ENCODE assay signal across 1 cellular context in the genomic region with DNA sequence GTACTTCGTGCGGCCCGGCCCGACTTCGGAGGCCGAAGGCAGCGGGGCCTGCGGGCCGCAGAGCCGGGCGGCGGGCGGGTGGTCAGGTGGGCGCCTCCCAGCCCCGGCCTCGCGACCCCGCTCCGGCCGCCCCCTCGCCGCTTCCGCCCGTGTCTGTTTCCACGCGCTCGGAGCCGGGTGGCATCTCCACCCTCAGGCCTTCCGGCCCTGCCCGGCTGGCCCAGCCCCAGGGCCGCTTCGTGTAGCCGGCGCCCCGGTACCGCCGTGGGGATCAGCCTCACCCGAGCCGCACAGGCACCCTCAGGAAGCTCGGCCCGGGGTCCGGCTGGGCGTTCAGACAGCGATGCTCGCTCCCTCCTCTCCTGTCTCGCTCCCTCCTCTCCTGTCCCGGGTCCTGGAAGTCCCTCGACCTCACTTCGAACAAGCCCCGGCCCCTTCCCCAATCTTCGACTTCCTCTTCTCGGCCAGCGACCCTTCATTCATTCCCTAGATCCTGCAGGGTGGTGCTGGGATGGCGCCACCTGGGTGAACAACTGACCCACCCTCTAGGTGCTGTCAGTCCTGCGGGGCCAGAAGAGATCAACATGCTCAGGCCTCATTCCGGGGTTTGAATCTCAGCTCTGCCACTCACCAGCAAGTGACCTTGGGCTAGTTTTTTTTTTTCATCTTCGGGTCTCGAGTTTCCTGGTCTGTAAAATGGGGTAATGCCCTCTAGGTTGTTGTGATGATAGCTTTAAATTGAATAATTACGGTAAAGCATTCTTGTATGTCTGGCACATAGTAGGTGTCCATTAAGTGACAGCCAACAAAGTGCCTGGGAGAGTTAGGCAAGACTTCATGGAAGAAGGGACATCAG.
TF ChIP-seq lines count a peak whose summit lies in the region.

No MANE protein-coding gene starts in this region.

TF ChIP-seq in HepG2, 621 proteins besides CTCF, POLR2A, EP300 and RAD21 (continued from another document and continues in another):
- no peak for TF ChIP-seq ZNF569 (CRISPR knock-in tag; IDR thresholded peaks at IDR 0.05; ENCODE audit: borderline replicate concordance)
- TF ChIP-seq ZNF570 (CRISPR knock-in tag; IDR thresholded peaks at IDR 0.05; ENCODE audit: borderline replicate concordance), result no peak
- TF ChIP-seq, protein P1, sequence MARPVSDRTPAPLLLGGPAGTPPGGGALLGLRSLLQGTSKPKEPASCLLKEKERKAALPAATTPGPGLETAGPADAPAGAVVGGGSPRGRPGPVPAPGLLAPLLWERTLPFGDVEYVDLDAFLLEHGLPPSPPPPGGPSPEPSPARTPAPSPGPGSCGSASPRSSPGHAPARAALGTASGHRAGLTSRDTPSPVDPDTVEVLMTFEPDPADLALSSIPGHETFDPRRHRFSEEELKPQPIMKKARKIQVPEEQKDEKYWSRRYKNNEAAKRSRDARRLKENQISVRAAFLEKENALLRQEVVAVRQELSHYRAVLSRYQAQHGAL (CRISPR knock-in tag; IDR thresholded peaks at IDR 0.05; ENCODE audit: not compliant biosample characterization), result peak; percentile 79
- 0 out of 2 replicates have a peak, but pooled peaks have one; percentile 50 for TF ChIP-seq MEIS1 (CRISPR knock-in tag; IDR thresholded peaks at IDR 0.05; ENCODE audit: borderline replicate concordance)
- peak; percentile 83; the same call in 1 of the 2 replicates for TF ChIP-seq ZNF34 (CRISPR knock-in tag; IDR thresholded peaks at IDR 0.05; ENCODE audit: borderline replicate concordance)
- no peak for TF ChIP-seq JARID2 (CRISPR knock-in tag; IDR thresholded peaks at IDR 0.05; ENCODE audit: insufficient replicate concordance)
- no peak for TF ChIP-seq MZF1 (CRISPR knock-in tag; IDR thresholded peaks at IDR 0.05; ENCODE audit: borderline replicate concordance)
- peak; percentile 26; the same call in 1 of the 2 replicates for TF ChIP-seq KAT7 (CRISPR knock-in tag; IDR thresholded peaks at IDR 0.05; ENCODE audit: borderline replicate concordance)
- TF ChIP-seq ZNF329 (CRISPR knock-in tag; IDR thresholded peaks at IDR 0.05; ENCODE audit: low read depth), result no peak
- 0 out of 2 replicates have a peak, but pooled peaks have one; percentile 42 for TF ChIP-seq ZNF24 (IDR thresholded peaks at IDR 0.05)
- TF ChIP-seq RNF2 (conservative IDR thresholded peaks at IDR 0.05; ENCODE audit: low read depth), result 0 out of 2 replicates have a peak, but pooled peaks have one; percentile 15
- TF ChIP-seq MYC (CRISPR knock-in tag; IDR thresholded peaks at IDR 0.05; ENCODE audit: borderline replicate concordance), result peak; percentile 70; the same call in 1 of the 2 replicates
- TF ChIP-seq, protein P2, sequence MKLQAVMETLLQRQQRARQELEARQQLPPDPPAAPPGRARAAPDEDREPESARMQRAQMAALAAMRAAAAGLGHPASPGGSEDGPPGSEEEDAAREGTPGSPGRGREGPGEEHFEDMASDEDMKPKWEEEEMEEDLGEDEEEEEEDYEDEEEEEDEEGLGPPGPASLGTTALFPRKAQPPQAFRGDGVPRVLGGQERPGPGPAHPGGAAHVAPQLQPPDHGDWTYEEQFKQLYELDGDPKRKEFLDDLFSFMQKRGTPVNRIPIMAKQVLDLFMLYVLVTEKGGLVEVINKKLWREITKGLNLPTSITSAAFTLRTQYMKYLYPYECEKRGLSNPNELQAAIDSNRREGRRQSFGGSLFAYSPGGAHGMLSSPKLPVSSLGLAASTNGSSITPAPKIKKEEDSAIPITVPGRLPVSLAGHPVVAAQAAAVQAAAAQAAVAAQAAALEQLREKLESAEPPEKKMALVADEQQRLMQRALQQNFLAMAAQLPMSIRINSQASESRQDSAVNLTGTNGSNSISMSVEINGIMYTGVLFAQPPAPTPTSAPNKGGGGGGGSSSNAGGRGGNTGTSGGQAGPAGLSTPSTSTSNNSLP (IDR thresholded peaks at IDR 0.05; ENCODE audit: low read depth, low read length), result no peak
- TF ChIP-seq CEBPB (IDR thresholded peaks at IDR 0.05; ENCODE audit: borderline replicate concordance, low read depth, low read length), result no peak
- peak; percentile 95 for TF ChIP-seq TGIF2 (CRISPR knock-in tag; IDR thresholded peaks at IDR 0.05)
- no peak; the same call in 1 of the 2 replicates for TF ChIP-seq KDM5A (IDR thresholded peaks at IDR 0.05; ENCODE audit: borderline replicate concordance, low read length)
- 0 out of 2 replicates have a peak, but pooled peaks have one; percentile 79 for TF ChIP-seq BRD4 (CRISPR knock-in tag; IDR thresholded peaks at IDR 0.05)
- TF ChIP-seq NONO (IDR thresholded peaks at IDR 0.05), result no peak
- TF ChIP-seq NONO (CRISPR knock-in tag; conservative IDR thresholded peaks at IDR 0.05), result no peak; the same call in 1 of the 2 replicates
- TF ChIP-seq, protein P3, sequence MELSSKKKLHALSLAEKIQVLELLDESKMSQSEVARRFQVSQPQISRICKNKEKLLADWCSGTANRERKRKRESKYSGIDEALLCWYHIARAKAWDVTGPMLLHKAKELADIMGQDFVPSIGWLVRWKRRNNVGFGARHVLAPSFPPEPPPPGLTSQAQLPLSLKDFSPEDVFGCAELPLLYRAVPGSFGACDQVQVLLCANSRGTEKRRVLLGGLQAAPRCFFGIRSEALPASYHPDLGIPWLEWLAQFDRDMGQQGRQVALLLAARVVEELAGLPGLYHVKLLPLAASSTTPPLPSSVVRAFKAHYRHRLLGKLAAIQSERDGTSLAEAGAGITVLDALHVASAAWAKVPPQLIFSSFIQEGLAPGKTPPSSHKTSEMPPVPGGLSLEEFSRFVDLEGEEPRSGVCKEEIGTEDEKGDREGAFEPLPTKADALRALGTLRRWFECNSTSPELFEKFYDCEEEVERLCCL (CRISPR knock-in tag; IDR thresholded peaks at IDR 0.05; ENCODE audit: borderline replicate concordance), result no peak
- TF ChIP-seq, protein P4, sequence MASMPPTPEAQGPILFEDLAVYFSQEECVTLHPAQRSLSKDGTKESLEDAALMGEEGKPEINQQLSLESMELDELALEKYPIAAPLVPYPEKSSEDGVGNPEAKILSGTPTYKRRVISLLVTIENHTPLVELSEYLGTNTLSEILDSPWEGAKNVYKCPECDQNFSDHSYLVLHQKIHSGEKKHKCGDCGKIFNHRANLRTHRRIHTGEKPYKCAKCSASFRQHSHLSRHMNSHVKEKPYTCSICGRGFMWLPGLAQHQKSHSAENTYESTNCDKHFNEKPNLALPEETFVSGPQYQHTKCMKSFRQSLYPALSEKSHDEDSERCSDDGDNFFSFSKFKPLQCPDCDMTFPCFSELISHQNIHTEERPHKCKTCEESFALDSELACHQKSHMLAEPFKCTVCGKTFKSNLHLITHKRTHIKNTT (CRISPR knock-in tag; IDR thresholded peaks at IDR 0.05), result no peak
- no peak for TF ChIP-seq ATF7 (IDR thresholded peaks at IDR 0.05)
- TF ChIP-seq ATF7 (CRISPR knock-in tag; IDR thresholded peaks at IDR 0.05), result 0 out of 2 replicates have a peak, but pooled peaks have one; percentile 23
- TF ChIP-seq SAP130 (CRISPR knock-in tag; IDR thresholded peaks at IDR 0.05; ENCODE audit: low read depth), result peak; percentile 93
- TF ChIP-seq, protein P5, sequence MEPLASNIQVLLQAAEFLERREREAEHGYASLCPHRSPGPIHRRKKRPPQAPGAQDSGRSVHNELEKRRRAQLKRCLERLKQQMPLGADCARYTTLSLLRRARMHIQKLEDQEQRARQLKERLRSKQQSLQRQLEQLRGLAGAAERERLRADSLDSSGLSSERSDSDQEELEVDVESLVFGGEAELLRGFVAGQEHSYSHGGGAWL (CRISPR knock-in tag; IDR thresholded peaks at IDR 0.05), result peak; percentile 26; the same call in 1 of the 2 replicates
- peak; percentile 78 for TF ChIP-seq ZBTB7A (CRISPR knock-in tag; IDR thresholded peaks at IDR 0.05)
- TF ChIP-seq TAF1 (CRISPR knock-in tag; IDR thresholded peaks at IDR 0.05), result peak; percentile 20
- TF ChIP-seq, protein P6, sequence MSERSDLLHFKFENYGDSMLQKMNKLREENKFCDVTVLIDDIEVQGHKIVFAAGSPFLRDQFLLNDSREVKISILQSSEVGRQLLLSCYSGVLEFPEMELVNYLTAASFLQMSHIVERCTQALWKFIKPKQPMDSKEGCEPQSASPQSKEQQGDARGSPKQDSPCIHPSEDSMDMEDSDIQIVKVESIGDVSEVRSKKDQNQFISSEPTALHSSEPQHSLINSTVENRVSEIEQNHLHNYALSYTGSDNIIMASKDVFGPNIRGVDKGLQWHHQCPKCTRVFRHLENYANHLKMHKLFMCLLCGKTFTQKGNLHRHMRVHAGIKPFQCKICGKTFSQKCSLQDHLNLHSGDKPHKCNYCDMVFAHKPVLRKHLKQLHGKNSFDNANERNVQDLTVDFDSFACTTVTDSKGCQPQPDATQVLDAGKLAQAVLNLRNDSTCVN (CRISPR knock-in tag; IDR thresholded peaks at IDR 0.05; ENCODE audit: borderline replicate concordance), result 0 out of 2 replicates have a peak, but pooled peaks have one; percentile 13
- TF ChIP-seq, protein P7, sequence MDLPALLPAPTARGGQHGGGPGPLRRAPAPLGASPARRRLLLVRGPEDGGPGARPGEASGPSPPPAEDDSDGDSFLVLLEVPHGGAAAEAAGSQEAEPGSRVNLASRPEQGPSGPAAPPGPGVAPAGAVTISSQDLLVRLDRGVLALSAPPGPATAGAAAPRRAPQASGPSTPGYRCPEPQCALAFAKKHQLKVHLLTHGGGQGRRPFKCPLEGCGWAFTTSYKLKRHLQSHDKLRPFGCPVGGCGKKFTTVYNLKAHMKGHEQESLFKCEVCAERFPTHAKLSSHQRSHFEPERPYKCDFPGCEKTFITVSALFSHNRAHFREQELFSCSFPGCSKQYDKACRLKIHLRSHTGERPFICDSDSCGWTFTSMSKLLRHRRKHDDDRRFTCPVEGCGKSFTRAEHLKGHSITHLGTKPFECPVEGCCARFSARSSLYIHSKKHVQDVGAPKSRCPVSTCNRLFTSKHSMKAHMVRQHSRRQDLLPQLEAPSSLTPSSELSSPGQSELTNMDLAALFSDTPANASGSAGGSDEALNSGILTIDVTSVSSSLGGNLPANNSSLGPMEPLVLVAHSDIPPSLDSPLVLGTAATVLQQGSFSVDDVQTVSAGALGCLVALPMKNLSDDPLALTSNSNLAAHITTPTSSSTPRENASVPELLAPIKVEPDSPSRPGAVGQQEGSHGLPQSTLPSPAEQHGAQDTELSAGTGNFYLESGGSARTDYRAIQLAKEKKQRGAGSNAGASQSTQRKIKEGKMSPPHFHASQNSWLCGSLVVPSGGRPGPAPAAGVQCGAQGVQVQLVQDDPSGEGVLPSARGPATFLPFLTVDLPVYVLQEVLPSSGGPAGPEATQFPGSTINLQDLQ (CRISPR knock-in tag; IDR thresholded peaks at IDR 0.05), result peak; percentile 75; the same call in 1 of the 2 replicates
- TF ChIP-seq, protein P8, sequence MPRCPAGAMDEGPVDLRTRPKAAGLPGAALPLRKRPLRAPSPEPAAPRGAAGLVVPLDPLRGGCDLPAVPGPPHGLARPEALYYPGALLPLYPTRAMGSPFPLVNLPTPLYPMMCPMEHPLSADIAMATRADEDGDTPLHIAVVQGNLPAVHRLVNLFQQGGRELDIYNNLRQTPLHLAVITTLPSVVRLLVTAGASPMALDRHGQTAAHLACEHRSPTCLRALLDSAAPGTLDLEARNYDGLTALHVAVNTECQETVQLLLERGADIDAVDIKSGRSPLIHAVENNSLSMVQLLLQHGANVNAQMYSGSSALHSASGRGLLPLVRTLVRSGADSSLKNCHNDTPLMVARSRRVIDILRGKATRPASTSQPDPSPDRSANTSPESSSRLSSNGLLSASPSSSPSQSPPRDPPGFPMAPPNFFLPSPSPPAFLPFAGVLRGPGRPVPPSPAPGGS (CRISPR knock-in tag; IDR thresholded peaks at IDR 0.05), result peak; percentile 53; the same call in 1 of the 2 replicates
- TF ChIP-seq ZNF225 (CRISPR knock-in tag; IDR thresholded peaks at IDR 0.05), result no peak; the same call in 1 of the 2 replicates
- no peak for TF ChIP-seq PRMT3 (CRISPR knock-in tag; IDR thresholded peaks at IDR 0.05; ENCODE audit: borderline replicate concordance, low read depth)
- TF ChIP-seq, protein P9, sequence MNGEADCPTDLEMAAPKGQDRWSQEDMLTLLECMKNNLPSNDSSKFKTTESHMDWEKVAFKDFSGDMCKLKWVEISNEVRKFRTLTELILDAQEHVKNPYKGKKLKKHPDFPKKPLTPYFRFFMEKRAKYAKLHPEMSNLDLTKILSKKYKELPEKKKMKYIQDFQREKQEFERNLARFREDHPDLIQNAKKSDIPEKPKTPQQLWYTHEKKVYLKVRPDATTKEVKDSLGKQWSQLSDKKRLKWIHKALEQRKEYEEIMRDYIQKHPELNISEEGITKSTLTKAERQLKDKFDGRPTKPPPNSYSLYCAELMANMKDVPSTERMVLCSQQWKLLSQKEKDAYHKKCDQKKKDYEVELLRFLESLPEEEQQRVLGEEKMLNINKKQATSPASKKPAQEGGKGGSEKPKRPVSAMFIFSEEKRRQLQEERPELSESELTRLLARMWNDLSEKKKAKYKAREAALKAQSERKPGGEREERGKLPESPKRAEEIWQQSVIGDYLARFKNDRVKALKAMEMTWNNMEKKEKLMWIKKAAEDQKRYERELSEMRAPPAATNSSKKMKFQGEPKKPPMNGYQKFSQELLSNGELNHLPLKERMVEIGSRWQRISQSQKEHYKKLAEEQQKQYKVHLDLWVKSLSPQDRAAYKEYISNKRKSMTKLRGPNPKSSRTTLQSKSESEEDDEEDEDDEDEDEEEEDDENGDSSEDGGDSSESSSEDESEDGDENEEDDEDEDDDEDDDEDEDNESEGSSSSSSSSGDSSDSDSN (CRISPR knock-in tag; IDR thresholded peaks at IDR 0.05), result peak; percentile 78; the same call in 1 of the 2 replicates
- TF ChIP-seq, protein P10, sequence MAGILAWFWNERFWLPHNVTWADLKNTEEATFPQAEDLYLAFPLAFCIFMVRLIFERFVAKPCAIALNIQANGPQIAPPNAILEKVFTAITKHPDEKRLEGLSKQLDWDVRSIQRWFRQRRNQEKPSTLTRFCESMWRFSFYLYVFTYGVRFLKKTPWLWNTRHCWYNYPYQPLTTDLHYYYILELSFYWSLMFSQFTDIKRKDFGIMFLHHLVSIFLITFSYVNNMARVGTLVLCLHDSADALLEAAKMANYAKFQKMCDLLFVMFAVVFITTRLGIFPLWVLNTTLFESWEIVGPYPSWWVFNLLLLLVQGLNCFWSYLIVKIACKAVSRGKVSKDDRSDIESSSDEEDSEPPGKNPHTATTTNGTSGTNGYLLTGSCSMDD (CRISPR knock-in tag; IDR thresholded peaks at IDR 0.05), result no peak
- TF ChIP-seq ZBTB8A (CRISPR knock-in tag; IDR thresholded peaks at IDR 0.05; ENCODE audit: borderline replicate concordance, low read depth), result no peak
- TF ChIP-seq, protein P11, sequence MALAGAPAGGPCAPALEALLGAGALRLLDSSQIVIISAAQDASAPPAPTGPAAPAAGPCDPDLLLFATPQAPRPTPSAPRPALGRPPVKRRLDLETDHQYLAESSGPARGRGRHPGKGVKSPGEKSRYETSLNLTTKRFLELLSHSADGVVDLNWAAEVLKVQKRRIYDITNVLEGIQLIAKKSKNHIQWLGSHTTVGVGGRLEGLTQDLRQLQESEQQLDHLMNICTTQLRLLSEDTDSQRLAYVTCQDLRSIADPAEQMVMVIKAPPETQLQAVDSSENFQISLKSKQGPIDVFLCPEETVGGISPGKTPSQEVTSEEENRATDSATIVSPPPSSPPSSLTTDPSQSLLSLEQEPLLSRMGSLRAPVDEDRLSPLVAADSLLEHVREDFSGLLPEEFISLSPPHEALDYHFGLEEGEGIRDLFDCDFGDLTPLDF (CRISPR knock-in tag; IDR thresholded peaks at IDR 0.05), result no peak
- 0 out of 2 replicates have a peak, but pooled peaks have one; percentile 22 for TF ChIP-seq REPIN1 (CRISPR knock-in tag; IDR thresholded peaks at IDR 0.05; ENCODE audit: borderline replicate concordance, low read depth)
